Comparison of ENCODE assay signal across 9 cellular contexts in the genomic region with DNA sequence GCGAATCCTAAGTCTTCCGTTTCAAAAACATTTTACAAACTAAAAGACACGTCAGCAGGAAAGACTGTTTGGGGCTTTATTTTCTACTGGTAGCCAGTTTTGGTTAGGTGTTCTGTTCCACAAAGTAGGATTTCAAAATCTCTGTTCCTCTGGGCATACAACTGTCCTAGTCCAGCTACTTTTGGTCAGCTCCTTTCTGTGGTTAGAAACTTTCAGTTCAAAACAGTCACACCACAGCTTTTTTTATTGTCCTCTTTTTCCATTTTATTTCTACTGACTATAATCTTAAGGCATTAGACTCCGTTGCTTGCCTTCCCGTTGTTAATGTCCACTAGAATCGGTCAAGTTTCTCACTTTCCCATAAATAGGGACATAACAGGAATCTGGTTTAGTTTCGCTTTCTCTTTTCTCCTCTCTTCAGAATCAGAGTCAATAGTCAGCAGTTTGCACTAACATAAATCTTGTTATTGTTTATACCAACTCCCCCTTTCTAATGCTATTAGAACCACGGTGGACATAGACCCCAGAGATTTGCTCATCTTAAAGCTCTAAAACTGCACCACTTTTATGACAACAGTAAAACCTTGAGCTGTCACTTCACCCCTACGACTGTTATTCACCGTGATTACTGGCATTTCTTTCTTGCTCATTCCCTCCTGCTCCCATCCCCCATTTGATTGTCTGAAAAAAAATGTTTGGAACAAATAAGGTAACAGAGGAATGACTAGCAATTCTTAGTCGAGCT. TPM values are rescaled to one million over a fixed set of nuclear protein-coding genes. Genes with fewer than 3 reads are reported as not detected.
A peak's percentile ranks its signal among the peaks of the same experiment; 100 is the strongest.
DNase-seq lines count a peak whose midpoint lies in the region; ATAC-seq and TF ChIP-seq lines count a peak whose summit lies in the region.
"Had no signal": no experiment of that assay in that cellular context is flagged by ENCODE, and none has a peak within 500 bp of the region (broad histone marks: within the 10 kb centered on the region; RNA-seq: fewer than 3 reads in every experiment).

No MANE protein-coding gene starts in this region.

- no peak for TF ChIP-seq POLR2A in uterus (IDR thresholded peaks at IDR 0.05)

- BruUV-seq in MCF 10A (replicated peaks; lab: Mats Ljungman, UMichigan), result no TSS peak

- peak overlapping the region; percentile 74 for H3K4me3 Mint-ChIP-seq in MCF 10A (ENCODE audit: unreplicated experiment)

- no peaks in the 10 kb centered on the region for H3K4me1 Mint-ChIP-seq in MCF 10A (ENCODE audit: insufficient read depth, unreplicated experiment)

- no peaks in the 10 kb centered on the region for H3K36me3 Mint-ChIP-seq in MCF 10A (ENCODE audit: insufficient read depth, unreplicated experiment)

- DNase-seq in AG09309 (ENCODE audit: low read depth) (peak; percentile 7), LoVo (ENCODE audit: low spot score) (peak; percentile 36), MCF 10A (ENCODE audit: unreplicated experiment) (peak; percentile 43), lung microvascular endothelial cell (ENCODE audit: low read depth in 2 of 2) (peak; percentile 34 to 66), uterus (no peak), NCI-H1048 (lab: John Stamatoyannopoulos, UW) (no peak)

- no peaks in the 10 kb centered on the region for H3K9me3 Mint-ChIP-seq in MCF 10A (ENCODE audit: unreplicated experiment)

- intact Hi-C loops in MCF 10A (cut with micrococcal nuclease) (no loop called here), uterus (cut with DNase I; ENCODE audit: low total_unique reads) (no loop called here)

- CTCF ChIA-PET in MCF 10A (lab: Yijun Ruan, JAX), result interaction anchor here (0.6 to 1.8 kb wide), 8 partner anchors 10 to 1606 kb away, joined by 3 to 5 read pairs (median 3); no protein-coding TSS in a partner anchor

- no peaks in the 10 kb centered on the region for H3K4me1 ChIP-seq in uterus

- H3K27me3 ChIP-seq in uterus, result no peaks in the 10 kb centered on the region

- no peaks in the 10 kb centered on the region for H3K27me3 Mint-ChIP-seq in MCF 10A (ENCODE audit: insufficient read depth, unreplicated experiment)

- no peak for TF ChIP-seq CTCF in AG09309 (IDR thresholded peaks at IDR 0.05; ENCODE audit: control insufficient read depth, insufficient read depth, low read depth, low read length, missing control alignments)
- TF ChIP-seq CTCF in MCF 10A (IDR thresholded peaks at IDR 0.05; ENCODE audit: unreplicated experiment), result no peak
- TF ChIP-seq CTCF in uterus (IDR thresholded peaks at IDR 0.05), result no peak

- POLR2A ChIA-PET in MCF 10A (lab: Yijun Ruan, JAX), result interaction anchor here (1.0 to 1.3 kb wide), 4 partner anchors 9 to 27 kb away, joined by 3 read pairs; no protein-coding TSS in a partner anchor

- H3K9me3 ChIP-seq in uterus, result no peaks in the 10 kb centered on the region

- peak overlapping the region; percentile 96 for H3K27ac Mint-ChIP-seq in MCF 10A (ENCODE audit: low read depth, unreplicated experiment)

- H3K36me3 ChIP-seq in uterus, result no peaks in the 10 kb centered on the region

- ATAC-seq in GM19023 (IDR thresholded peaks at IDR 0.05; ENCODE audit: unreplicated experiment), result no peak
- no peak for ATAC-seq in GM21825 (IDR thresholded peaks at IDR 0.05; ENCODE audit: unreplicated experiment)

- peak overlapping the region; percentile 44 for H3K4me3 ChIP-seq in AG09309 (ENCODE audit: control insufficient read depth, low read depth, low read length)
- peak overlapping the region; percentile 34 to 43 for H3K4me3 ChIP-seq in uterus

- peak overlapping the region; percentile 71 to 85 for H3K27ac ChIP-seq in uterus
- H3K27ac ChIP-seq: epithelial cell of prostate had no signal

RNA-seq across cellular contexts. Expression of a gene that starts 41.5 kb away (rescaled TPM):
- 0.35 and 0.79 TPM in 2 replicates for total RNA-seq in MCF 10A (2022)
- total RNA-seq in lung microvascular endothelial cell, result under 0.01 and 0.20 TPM in 2 replicates
- total RNA-seq in uterus, result 10 to 100 TPM in 1 of 4 donors, 1 to 10 TPM in 2, under 1 TPM in 1; 0.51 to 15.2 (median 6.6) TPM

Comparison
In these comparisons a context has a peak if more than half of its experiments do, and no peak if none do; other contexts are left out.
1. DNase-seq: peak in AG09309 (single experiment), LoVo (single experiment), MCF 10A (single experiment) and lung microvascular endothelial cell (2 of 2); none in uterus (0 of 2) and NCI-H1048 (single experiment).